28 cellular contexts compared by ENCODE assay signal in genomic region chr10:43084812-43085211, GRCh38.
"Had no signal": no experiment of that assay in that cellular context is flagged by ENCODE, and none has a peak within 500 bp of the region (broad histone marks: within the 10 kb centered on the region; RNA-seq: fewer than 3 reads in every experiment).

No MANE protein-coding gene starts in this region.

- H3K36me3 Mint-ChIP-seq: immature natural killer cell; memory B cell; mesothelial cell of epicardium; naive B cell; neural progenitor cell; stimulated activated memory B cell treated with anti-CD40 and anti-IgM and Interleukin-4, amounts not matched to agents 10 μg/mL and 1 μg/mL and 100 μg/mL, for 72 hours; type B pancreatic cell had no signal

- DNase-seq: cortex of kidney; effector memory CD8-positive, alpha-beta T cell; erythroblast; hypothalamus; immature natural killer cell; islet precursor cell; kidney glomerular epithelial cell; left colon; left ventricle myocardium superior; mucosa of descending colon; naive B cell; nucleus accumbens; sigmoid colon; stimulated activated CD4-positive, alpha-beta T cell treated with anti-CD3 and anti-CD28 coated beads, Interleukin-2, amount 100 ng/mL, for 24 hours; stimulated activated CD4-positive, alpha-beta T cell treated with anti-CD3 and anti-CD28 coated beads, Interleukin-4, amount 100 ng/mL, for 4 hours; stimulated activated naive CD8-positive, alpha-beta T cell treated with anti-CD3 and anti-CD28 coated beads, Interleukin-15, Interleukin-2, amounts not matched to agents 100 U/mL and 50 U/mL, for 24 hours; substantia nigra; testis; tibial artery had no signal

- H3K4me3 ChIP-seq: lung, mucosa of descending colon, neural progenitor cell, prostate gland, right atrium auricular region, sigmoid colon, testis, tibial artery had no signal

- H3K36me3 ChIP-seq: neural progenitor cell, prostate gland, right atrium auricular region, sigmoid colon, tibial artery had no signal

- H3K4me1 ChIP-seq: neural progenitor cell, prostate gland, right atrium auricular region, sigmoid colon, testis, tibial artery had no signal

- H3K9me3 Mint-ChIP-seq: effector memory CD8-positive, alpha-beta T cell; mesothelial cell of epicardium; nephron; neural progenitor cell; type B pancreatic cell had no signal

- H3K9me3 ChIP-seq: mucosa of descending colon, prostate gland, right atrium auricular region, sigmoid colon, testis, tibial artery had no signal

- H3K27me3 ChIP-seq: right atrium auricular region, testis had no signal

- H3K27ac ChIP-seq: neural progenitor cell, prostate gland, right atrium auricular region, sigmoid colon, testis, tibial artery had no signal

- ATAC-seq: effector memory CD8-positive, alpha-beta T cell; left colon; left ventricle myocardium superior; mucosa of descending colon; stimulated activated memory B cell treated with anti-CD40 and anti-IgM and Interleukin-4, amounts not matched to agents 10 μg/mL and 1 μg/mL and 100 μg/mL, for 72 hours; stimulated activated naive CD8-positive, alpha-beta T cell treated with anti-CD3 and anti-CD28 coated beads, Interleukin-15, Interleukin-2, amounts not matched to agents 100 U/mL and 50 U/mL, for 24 hours had no signal

- H2AFZ ChIP-seq: neural progenitor cell had no signal

- H3K4me3 Mint-ChIP-seq: effector memory CD8-positive, alpha-beta T cell; immature natural killer cell; memory B cell; mesothelial cell of epicardium; naive B cell; nephron; neural progenitor cell; stimulated activated memory B cell treated with anti-CD40 and anti-IgM and Interleukin-4, amounts not matched to agents 10 μg/mL and 1 μg/mL and 100 μg/mL, for 72 hours; type B pancreatic cell had no signal

- H3K4me2 ChIP-seq: neural progenitor cell had no signal

- H3K4me1 Mint-ChIP-seq: immature natural killer cell; mesothelial cell of epicardium; nephron; neural progenitor cell; stimulated activated memory B cell treated with anti-CD40 and anti-IgM and Interleukin-4, amounts not matched to agents 10 μg/mL and 1 μg/mL and 100 μg/mL, for 72 hours had no signal

- H3K27ac Mint-ChIP-seq: effector memory CD8-positive, alpha-beta T cell; immature natural killer cell; memory B cell; mesothelial cell of epicardium; nephron; neural progenitor cell; stimulated activated memory B cell treated with anti-CD40 and anti-IgM and Interleukin-4, amounts not matched to agents 10 μg/mL and 1 μg/mL and 100 μg/mL, for 72 hours; type B pancreatic cell had no signal

- H3K9ac ChIP-seq: neural progenitor cell had no signal
